ENCODE assay signal across 30 cellular contexts in the genomic region with DNA sequence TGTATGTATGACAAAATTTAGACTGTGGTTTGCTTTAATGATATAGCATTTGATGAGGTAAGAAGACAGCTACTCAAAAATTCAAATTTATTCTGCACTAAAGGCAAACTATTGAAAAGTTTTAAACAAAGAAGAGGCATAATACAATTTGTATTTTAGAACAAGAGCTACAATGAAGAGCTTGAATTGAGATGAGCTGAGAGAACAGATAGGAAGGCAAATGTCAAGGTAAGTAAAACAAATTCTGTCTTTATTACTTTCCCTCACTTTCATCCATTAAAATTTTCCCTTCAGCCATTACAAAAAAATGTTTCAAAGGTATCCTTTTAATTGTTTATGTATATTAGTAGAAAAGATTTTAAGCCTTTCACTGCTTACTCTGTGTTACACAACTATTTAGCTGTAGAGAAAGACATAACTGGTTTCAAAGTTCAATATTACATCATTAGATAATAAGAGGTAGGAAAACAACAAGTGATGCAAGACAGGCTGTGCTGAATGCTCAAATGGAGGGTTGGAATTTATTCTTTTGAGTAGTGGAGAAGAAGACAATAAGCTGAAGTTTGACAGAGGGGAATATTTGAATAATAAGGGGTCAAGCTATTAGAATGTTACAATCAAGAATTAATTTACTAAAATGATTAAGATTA.
"Had no signal": no experiment of that assay in that cellular context is flagged by ENCODE, and none has a peak within 500 bp of the region (broad histone marks: within the 10 kb centered on the region; RNA-seq: fewer than 3 reads in every experiment).

No MANE protein-coding gene starts in this region.

- ATAC-seq: activated CD8-positive, alpha-beta memory T cell treated with anti-CD3 and anti-CD28 coated beads, Interleukin-2, amount 10 ng/mL, durations not matched to agents 7 days and 5 days had no signal

- H3K27ac ChIP-seq: brain microvascular endothelial cell, cardiac muscle cell, KMS-11, VCaP had no signal

- DNase-seq: activated CD4-positive, alpha-beta memory T cell treated with anti-CD3 and anti-CD28 coated beads, Interleukin-2, amount 10 ng/mL, durations not matched to agents 7 days and 5 days; activated CD4-positive, alpha-beta T cell treated with anti-CD3 and anti-CD28 coated beads for 1 hour; activated CD4-positive, alpha-beta T cell treated with anti-CD3 and anti-CD28 coated beads for 48 hours; activated CD4-positive, CD25-positive, alpha-beta regulatory T cell; activated CD8-positive, alpha-beta memory T cell treated with anti-CD3 and anti-CD28 coated beads for 24 hours; activated CD8-positive, alpha-beta memory T cell treated with anti-CD3 and anti-CD28 coated beads, Interleukin-2, amount 10 ng/mL, durations not matched to agents 7 days and 5 days; activated CD8-positive, alpha-beta memory T cell treated with anti-CD3 and anti-CD28 coated beads, Interleukin-2, amount 50 U/mL, for 48 hours; activated effector memory CD4-positive, alpha-beta T cell treated with Interleukin-2 at 50 U/mL for 16 hours; activated naive CD4-positive, alpha-beta T cell treated with anti-CD3 and anti-CD28 coated beads, Interleukin-2, amount 50 U/mL, for 16 hours; activated naive CD8-positive, alpha-beta T cell treated with anti-CD3 and anti-CD28 coated beads for 36 hours; activated T-cell treated with anti-CD3 and anti-CD28 coated beads, Interleukin-2, amount 50 U/mL, for 48 hours; amniotic stem cell; aorta; brain microvascular endothelial cell; NCI-H1105; NCI-H1417 treated with DMSO at 0.1 percent for 48 hours; NCI-H1930; NCI-H2081 treated with DMSO at 0.1 percent for 48 hours; NCI-H345; NCI-H524 treated with DMSO at 0.1 percent for 48 hours; NCI-H748 treated with DMSO at 0.1 percent for 48 hours; OCI-M1; Right ventricle myocardium superior; SW 1271; T-helper 1 cell; T-helper 2 cell; T-helper 9 cell had no signal

- H3K27me3 ChIP-seq: brain microvascular endothelial cell, cardiac muscle cell had no signal

- H3K36me3 ChIP-seq: brain microvascular endothelial cell, cardiac muscle cell had no signal

- H3K4me3 ChIP-seq: cardiac muscle cell had no signal

- H3K9ac ChIP-seq: KMS-11 had no signal

- H3K4me2 ChIP-seq: KMS-11 had no signal
